ENCODE assay signal across 17 cellular contexts in the genomic region with DNA sequence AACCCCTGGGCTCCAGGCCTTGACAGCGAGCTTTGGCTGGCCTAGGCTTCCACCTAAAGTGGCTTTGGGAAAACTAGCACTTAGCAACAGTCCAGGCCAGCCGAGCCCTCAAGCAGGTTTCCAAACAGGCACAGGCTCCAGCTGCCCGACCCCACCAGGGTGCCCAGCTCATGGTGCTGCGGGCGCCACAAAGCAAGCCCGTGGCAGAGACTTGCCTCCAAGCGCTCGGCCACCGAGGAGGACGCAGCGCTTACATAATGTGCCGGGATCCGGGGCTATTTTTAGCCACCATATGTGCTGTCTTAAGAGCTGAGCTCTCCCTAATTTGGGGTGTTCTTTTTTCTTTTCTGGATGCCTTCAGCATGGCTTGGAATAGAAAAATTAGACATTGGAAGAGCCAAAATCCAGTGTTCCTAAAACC. TPM values are rescaled to one million over a fixed set of nuclear protein-coding genes. Genes with fewer than 3 reads are reported as not detected.
A peak's percentile ranks its signal among the peaks of the same experiment; 100 is the strongest.
DNase-seq lines count a peak whose midpoint lies in the region; ATAC-seq and TF ChIP-seq lines count a peak whose summit lies in the region.
"Had no signal": no experiment of that assay in that cellular context is flagged by ENCODE, and none has a peak within 500 bp of the region (broad histone marks: within the 10 kb centered on the region; RNA-seq: fewer than 3 reads in every experiment).

No MANE protein-coding gene starts in this region.

- no peaks in the 10 kb centered on the region for H3K9me2 ChIP-seq in hepatocyte (replicated peaks; ENCODE audit: insufficient read depth)

- H2AFZ ChIP-seq in hepatocyte, result no peak overlapping the region

- no peaks in the 10 kb centered on the region for H3K79me2 ChIP-seq in hepatocyte

- peak; percentile 40 for DNase-seq in RWPE2 (ENCODE audit: low spot score)
- DNase-seq in left lung, result peak; percentile 14 to 47
- no peak for DNase-seq in H7
- no peak for DNase-seq in retina
- DNase-seq in hepatocyte (ENCODE audit: low spot score), result no peak
- DNase-seq: activated gamma-delta T cell; DMS153; HFFc6; naive B cell; NCI-H1436; stimulated activated CD4-positive, alpha-beta T cell treated with anti-CD3 and anti-CD28 coated beads, Interleukin-1b, Interleukin-23, amount 100 ng/mL, for 48 hours; T-helper 1 cell had no signal

- no peak overlapping the region for H3K27ac ChIP-seq in RWPE2 (ENCODE audit: poor library complexity, severe bottlenecking)
- peak overlapping the region; percentile 41 for H3K27ac ChIP-seq in cingulate gyrus (ENCODE audit: low read depth, low read length)
- H3K27ac ChIP-seq in left lung, result no peak overlapping the region
- H3K27ac ChIP-seq in stomach smooth muscle (ENCODE audit: low read length), result peak overlapping the region; percentile 11
- no peak overlapping the region for H3K27ac ChIP-seq in hepatocyte
- H3K27ac ChIP-seq: prostate gland, RWPE1 had no signal

- no peak for TF ChIP-seq CTCF in RWPE2 (IDR thresholded peaks at IDR 0.05; ENCODE audit: poor library complexity, severe bottlenecking)
- no peak for TF ChIP-seq CTCF in left lung (IDR thresholded peaks at IDR 0.05)
- TF ChIP-seq CTCF in hepatocyte (IDR thresholded peaks at IDR 0.05; ENCODE audit: poor library complexity), result no peak

- H3K9me3 ChIP-seq in RWPE2 (ENCODE audit: severe bottlenecking) (no peaks in the 10 kb centered on the region), left lung (no peaks in the 10 kb centered on the region), stomach smooth muscle (ENCODE audit: control insufficient read depth in 2 of 2, low read length in 2 of 2) (no peaks in the 10 kb centered on the region), hepatocyte (ENCODE audit: low read depth) (no peaks in the 10 kb centered on the region)
- H3K9me3 ChIP-seq: prostate gland had no signal

- no peak overlapping the region for H3K4me2 ChIP-seq in hepatocyte

- ATAC-seq in RWPE2 (ENCODE audit: low read depth), result no peak
- no peak for ATAC-seq in left lung

- 86% methylated on average over 13 of the region's 13 CpGs for whole genome bisulfite sequencing in hepatocyte (ENCODE audit: low lambda C conversion rate, missing lambda C conversion rate)

- H3K4me1 ChIP-seq in RWPE2 (ENCODE audit: insufficient read depth, poor library complexity, severe bottlenecking) (no peaks in the 10 kb centered on the region), left lung (peaks cover 0 to 5% of the 10 kb centered on the region in 2 donors), stomach smooth muscle (ENCODE audit: control insufficient read depth, insufficient read depth, low read length) (peaks cover 18% of the 10 kb centered on the region), hepatocyte (ENCODE audit: insufficient read depth) (no peaks in the 10 kb centered on the region)
- H3K4me1 ChIP-seq: prostate gland had no signal

- H3K27me3 ChIP-seq in RWPE2 (ENCODE audit: insufficient read depth, poor library complexity, severe bottlenecking) (peaks cover 13% of the 10 kb centered on the region), left lung (peaks cover 0 to 11% of the 10 kb centered on the region in 2 donors), stomach smooth muscle (ENCODE audit: control insufficient read depth in 1 of 2, insufficient read depth in 2 of 2, low read length in 2 of 2) (peaks cover 22 to 29% of the 10 kb centered on the region in 2 donors), H7 (ENCODE audit: control insufficient read depth, insufficient read depth, low read length) (no peaks in the 10 kb centered on the region), hepatocyte (no peaks in the 10 kb centered on the region)

- H4K20me1 ChIP-seq in hepatocyte (ENCODE audit: insufficient read depth, poor library complexity, severe bottlenecking), result no peaks in the 10 kb centered on the region

- intact Hi-C loops in left lung (cut with DNase I), result no loop called here

- no peak overlapping the region for H3K9ac ChIP-seq in stomach smooth muscle (ENCODE audit: low read length in 2 of 2)

- no peak overlapping the region for H3K4me3 ChIP-seq in RWPE2 (ENCODE audit: severe bottlenecking)
- H3K4me3 ChIP-seq in left lung, result no peak overlapping the region
- H3K4me3 ChIP-seq in stomach smooth muscle (ENCODE audit: low read length in 2 of 2), result peak overlapping the region in 1 of 2 donors; percentile 54
- no peak overlapping the region for H3K4me3 ChIP-seq in H7 (ENCODE audit: insufficient read depth, low read depth, low read length)
- no peak overlapping the region for H3K4me3 ChIP-seq in hepatocyte
- H3K4me3 ChIP-seq: prostate gland had no signal

- H3K36me3 ChIP-seq in RWPE2 (ENCODE audit: low read depth) (no peaks in the 10 kb centered on the region), left lung (peaks cover 0 to 5% of the 10 kb centered on the region in 2 donors), stomach smooth muscle (ENCODE audit: control insufficient read depth in 2 of 2, insufficient read depth in 2 of 2, low read length in 2 of 2) (no peaks in the 10 kb centered on the region), H7 (replicated peaks; ENCODE audit: control insufficient read depth, insufficient read depth, low read length) (no peaks in the 10 kb centered on the region), hepatocyte (replicated peaks; ENCODE audit: insufficient read depth, low read depth) (no peaks in the 10 kb centered on the region)
- H3K36me3 ChIP-seq: prostate gland had no signal

RNA-seq across cellular contexts. Expression of a gene that starts 56.1 kb away (rescaled TPM):
- total RNA-seq in left lung (not detected), hepatocyte (20.2 and 24.0 TPM in 2 replicates)
- 0.28 and 1.5 TPM in 2 replicates for total RNA-seq in H7 (2014; rRNA removed; shearing (Covaris generic))
- polyA plus RNA-seq in hepatocyte, result 7.0 and 12.6 TPM in 2 replicates
- total RNA-seq: astrocyte, HFFc6 had no signal

Comparison
In these comparisons a context has a peak if more than half of its experiments do, and no peak if none do; other contexts are left out.
1. DNase-seq: peak in RWPE2 (single experiment) and left lung (2 of 2); none in H7 (single experiment), retina (single experiment) and hepatocyte (single experiment).
2. H3K27ac ChIP-seq: peak in cingulate gyrus (single experiment) and stomach smooth muscle (single experiment); none in RWPE2 (single experiment), left lung (0 of 2) and hepatocyte (single experiment).